In genomic region chrX:91081873-91082272, GRCh38 we compare ENCODE assay signal across 34 cellular contexts.
"Had no signal": no experiment of that assay in that cellular context is flagged by ENCODE, and none has a peak within 500 bp of the region (broad histone marks: within the 10 kb centered on the region; RNA-seq: fewer than 3 reads in every experiment).

No MANE protein-coding gene starts in this region.

- DNase-seq: activated effector memory CD4-positive, alpha-beta T cell treated with anti-CD3 and anti-CD28 coated beads, Interleukin-2, amount 50 U/mL, for 16 hours; activated effector memory CD4-positive, alpha-beta T cell treated with Interleukin-2 at 50 U/mL for 16 hours; activated gamma-delta T cell; activated gamma-delta T cell treated with Interleukin-2 at 50 U/mL for 16 hours; activated naive CD4-positive, alpha-beta T cell; activated naive CD4-positive, alpha-beta T cell treated with anti-CD3 and anti-CD28 coated beads for 36 hours; activated naive CD4-positive, alpha-beta T cell treated with anti-CD3 and anti-CD28 coated beads, Interleukin-2, amount 10 ng/mL, durations not matched to agents 7 days and 5 days; activated naive CD4-positive, alpha-beta T cell treated with anti-CD3 and anti-CD28 coated beads, Interleukin-2, amount 50 U/mL, for 16 hours; activated naive CD4-positive, alpha-beta T cell treated with Interleukin-2 at 50 U/mL for 16 hours; activated naive CD8-positive, alpha-beta T cell treated with anti-CD3 and anti-CD28 coated beads for 36 hours; activated naive CD8-positive, alpha-beta T cell treated with anti-CD3 and anti-CD28 coated beads, Interleukin-2, amount 10 ng/mL, durations not matched to agents 7 days and 5 days; activated naive CD8-positive, alpha-beta T cell treated with anti-CD3 and anti-CD28 coated beads, Interleukin-2, amount 50 U/mL, for 24 hours; activated T-cell treated with anti-CD3 and anti-CD28 coated beads, Interleukin-2, amount 50 U/mL, for 1 hour; activated T-cell treated with anti-CD3 and anti-CD28 coated beads, Interleukin-2, amount 50 U/mL, for 24 hours; activated T-cell treated with anti-CD3 and anti-CD28 coated beads, Interleukin-2, amount 50 U/mL, for 4 hours; activated T-cell treated with anti-CD3 and anti-CD28 coated beads, Interleukin-2, amount 50 U/mL, for 48 hours; activated T-cell treated with anti-CD3 and anti-CD28 coated beads, Interleukin-2, amount 50 U/mL, for 72 hours; adrenal gland; amniotic stem cell; amygdala; anterior cingulate cortex; aorta; body of pancreas; brain microvascular endothelial cell; caudate nucleus; central memory CD4-positive, alpha-beta T cell; cerebellar nuclear complex had no signal

- H3K36me3 ChIP-seq: adrenal gland, ascending aorta, brain microvascular endothelial cell, breast epithelium, cardiac muscle cell had no signal

- H3K4me1 ChIP-seq: adrenal gland, ascending aorta, body of pancreas, breast epithelium had no signal

- H3K4me3 ChIP-seq: adrenal gland, ascending aorta, body of pancreas, breast epithelium, cardiac muscle cell had no signal

- H3K9me3 ChIP-seq: adrenal gland, ascending aorta, body of pancreas had no signal

- FAIRE-seq: astrocyte, bronchial epithelial cell had no signal

- ATAC-seq: activated naive CD4-positive, alpha-beta T cell treated with anti-CD3 and anti-CD28 coated beads, Interleukin-2, amount 50 U/mL, for 72 hours; activated naive CD8-positive, alpha-beta T cell treated with anti-CD3 and anti-CD28 coated beads, Interleukin-2, amount 50 U/mL, for 24 hours; activated T-cell treated with anti-CD3 and anti-CD28 coated beads, Interleukin-2, amount 50 U/mL, for 4 hours; activated T-cell treated with anti-CD3 and anti-CD28 coated beads, Interleukin-2, amount 50 U/mL, for 72 hours; activated T-helper 17 cell treated with anti-CD3 and anti-CD28 coated beads, Interleukin-2, amount 50 U/mL, for 72 hours; body of pancreas had no signal

- H3K27me3 ChIP-seq: adrenal gland, ascending aorta, body of pancreas, brain microvascular endothelial cell, cardiac muscle cell had no signal

- H3K27ac ChIP-seq: adrenal gland, ascending aorta, body of pancreas, brain microvascular endothelial cell, breast epithelium, cardiac muscle cell had no signal
